ENCODE assay signal across 8 cellular contexts in the genomic region with DNA sequence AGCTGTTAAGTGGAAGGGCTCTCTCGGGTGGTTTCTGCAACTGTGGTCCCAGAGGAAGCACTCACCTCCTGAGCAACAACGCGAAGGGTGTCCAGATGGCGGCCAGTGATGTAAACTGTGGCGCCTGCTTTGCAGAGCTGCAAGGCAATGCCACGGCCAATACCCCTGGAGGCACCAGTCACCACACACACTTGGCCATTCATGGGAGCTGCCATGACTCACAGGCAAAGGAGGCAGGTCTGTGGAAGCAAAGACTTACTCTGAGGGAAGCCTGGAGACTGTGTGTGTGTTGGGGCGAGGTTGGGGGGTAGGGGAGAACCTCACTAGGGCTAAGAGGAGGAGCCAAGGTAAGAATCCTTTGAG. TPM values are rescaled to one million over a fixed set of nuclear protein-coding genes. Genes with fewer than 3 reads are reported as not detected.
DNase-seq lines count a peak whose midpoint lies in the region; ATAC-seq and TF ChIP-seq lines count a peak whose summit lies in the region.

No MANE protein-coding gene starts in this region.

- H3K27me3 ChIP-seq in HL-60 (ENCODE audit: insufficient read depth, poor library complexity, severe bottlenecking) (no peaks in the 10 kb centered on the region), iPS DF 6.9 (ENCODE audit: control insufficient read depth, insufficient read depth, low read length) (no peaks in the 10 kb centered on the region)

- peak overlapping the region; percentile 97 for H3K4me3 ChIP-seq in HL-60 (replicated peaks; ENCODE audit: insufficient read depth, low read length)
- H3K4me3 ChIP-seq in iPS DF 6.9 (ENCODE audit: low read length), result peak overlapping the region; percentile 81; the same call in 1 of the 2 replicates
- H3K4me3 ChIP-seq in skin epidermis, result peak overlapping the region; percentile 63 to 87 (median 74)

- peaks cover 7 to 16% of the 10 kb centered on the region in 2 donors for H3K36me3 Mint-ChIP-seq in activated naive CD4-positive, alpha-beta T cell treated with anti-CD3 and anti-CD28 coated beads, Interleukin-2, amount 50 U/mL, for 72 hours

- WGBS in iPS DF 6.9 (ENCODE audit: insufficient coverage, insufficient read length), result no CpG with 5 or more reads among the region's 7 CpGs

- ATAC-seq in activated naive CD4-positive, alpha-beta T cell treated with anti-CD3 and anti-CD28 coated beads, Interleukin-2, amount 50 U/mL, for 72 hours, result peak; percentile 16 to 27

- H3K36me3 ChIP-seq in iPS DF 6.9 (ENCODE audit: control insufficient read depth, insufficient read depth, low read length), result peaks cover 13% of the 10 kb centered on the region

- DNase-seq in ELF-1 (ENCODE audit: low read depth, low spot score) (peak; percentile 28), HL-60 (ENCODE audit: low read depth in 1 of 2, low spot score in 1 of 2) (peak in 1 of 2 experiments; percentile 53), iPS DF 6.9 (ENCODE audit: low read depth, low spot score) (no peak), NCI-H345 treated with DMSO at 0.1 percent for 48 hours (lab: John Stamatoyannopoulos, UW; ENCODE audit: unreplicated experiment) (no peak), middle frontal gyrus (ENCODE audit: extremely low spot score, low spot score) (no peak)
- DNase-seq in activated naive CD4-positive, alpha-beta T cell treated with anti-CD3 and anti-CD28 coated beads, Interleukin-2, amount 50 U/mL, for 72 hours (ENCODE audit: low spot score in 2 of 2), result no peak
- DNase-seq in effector CD8-positive, alpha-beta T cell (lab: John Stamatoyannopoulos, UW), result no peak

- H3K27ac ChIP-seq in HL-60 (replicated peaks), result peak overlapping the region; percentile 75
- H3K27ac ChIP-seq in iPS DF 6.9 (ENCODE audit: low read length), result no peak overlapping the region
- H3K27ac ChIP-seq in skin epidermis, result peak overlapping the region; percentile 61 to 98 (median 91)

- peak overlapping the region; percentile 93 to 98 for H3K27ac Mint-ChIP-seq in activated naive CD4-positive, alpha-beta T cell treated with anti-CD3 and anti-CD28 coated beads, Interleukin-2, amount 50 U/mL, for 72 hours

- no peaks in the 10 kb centered on the region for H3K9me3 Mint-ChIP-seq in activated naive CD4-positive, alpha-beta T cell treated with anti-CD3 and anti-CD28 coated beads, Interleukin-2, amount 50 U/mL, for 72 hours

- no peaks in the 10 kb centered on the region for H3K9me3 ChIP-seq in iPS DF 6.9 (ENCODE audit: control insufficient read depth, insufficient read depth, low read length)

- no peaks in the 10 kb centered on the region for H3K4me1 ChIP-seq in iPS DF 6.9 (ENCODE audit: control insufficient read depth, insufficient read depth, low read length)

- no peak for TF ChIP-seq CTCF in HL-60 (IDR thresholded peaks at IDR 0.05; ENCODE audit: insufficient read depth, low read length)

RNA-seq across cellular contexts. Expression of gene DHRS1, which starts 0.7 kb away (rescaled TPM):
- total RNA-seq in activated naive CD4-positive, alpha-beta T cell treated with anti-CD3 and anti-CD28 coated beads, Interleukin-2, amount 50 U/mL, for 72 hours, result 10 to 100 TPM; 13.3 to 17.7 TPM

RNA-seq across cellular contexts. Expression of gene NOP9, which starts 0.8 kb away (rescaled TPM):
- total RNA-seq in activated naive CD4-positive, alpha-beta T cell treated with anti-CD3 and anti-CD28 coated beads, Interleukin-2, amount 50 U/mL, for 72 hours, result 10 to 100 TPM; 30.5 TPM

RNA-seq across cellular contexts. Expression of gene CIDEB, which starts 8.9 kb away (rescaled TPM):
- 10 to 100 TPM in 1 of 2 donors, 1 to 10 TPM in 1; 6.9 to 17.0 TPM for total RNA-seq in activated naive CD4-positive, alpha-beta T cell treated with anti-CD3 and anti-CD28 coated beads, Interleukin-2, amount 50 U/mL, for 72 hours

RNA-seq across cellular contexts. Expression of gene LTB4R2, which starts 11.1 kb away (rescaled TPM):
- 10 to 100 TPM; 13.7 to 16.2 TPM for total RNA-seq in activated naive CD4-positive, alpha-beta T cell treated with anti-CD3 and anti-CD28 coated beads, Interleukin-2, amount 50 U/mL, for 72 hours

RNA-seq across cellular contexts. Expression of gene LTB4R, which starts 12.4 kb away (rescaled TPM):
- 10 to 100 TPM; 14.0 to 15.8 TPM for total RNA-seq in activated naive CD4-positive, alpha-beta T cell treated with anti-CD3 and anti-CD28 coated beads, Interleukin-2, amount 50 U/mL, for 72 hours
